In genomic region chr13:112752211-112752610, GRCh38 we compare ENCODE assay signal across 21 cellular contexts.
DNase-seq lines count a peak whose midpoint lies in the region; ATAC-seq and TF ChIP-seq lines count a peak whose summit lies in the region.
"Had no signal": no experiment of that assay in that cellular context is flagged by ENCODE, and none has a peak within 500 bp of the region (broad histone marks: within the 10 kb centered on the region; RNA-seq: fewer than 3 reads in every experiment).

No MANE protein-coding gene starts in this region.

- H3K4me3 ChIP-seq in GM23338 = no peak overlapping the region
- H3K4me3 ChIP-seq in spleen = no peak overlapping the region
- H3K4me3 ChIP-seq: PC-9 had no signal

- H3K27ac ChIP-seq in GM23338 (ENCODE audit: low read depth) (no peak overlapping the region), angular gyrus (ENCODE audit: low read depth, low read length) (peak overlapping the region; percentile 64), spleen (no peak overlapping the region)
- H3K27ac ChIP-seq: C4-2B, PC-9 had no signal

- peak overlapping the region; percentile 67; the same call in 1 of the 2 replicates for H3K27ac Mint-ChIP-seq in GM23338
- H3K27ac Mint-ChIP-seq in nephron progenitor cell = peak overlapping the region; percentile 61
- no peak overlapping the region for H3K27ac Mint-ChIP-seq in endothelial cell (ENCODE audit: unreplicated experiment)
- H3K27ac Mint-ChIP-seq: B cell; CD8-positive, alpha-beta T cell had no signal

- DNase-seq in GM23338 (ENCODE audit: low spot score) = no peak
- no peak for DNase-seq in nephron progenitor cell
- DNase-seq in spleen = peak; percentile 65
- DNase-seq in endothelial cell (ENCODE audit: low spot score) = no peak
- DNase-seq in activated CD4-positive, alpha-beta T cell treated with anti-CD3 and anti-CD28 coated beads for 1 hour = no peak
- DNase-seq in NCI-H2029 (lab: John Stamatoyannopoulos, UW) = no peak
- DNase-seq: CD8-positive, alpha-beta T cell; DMS79 treated with DMSO at 0.1 percent for 48 hours; H7; NCI-H1048; NCI-H1417; NCI-H1694; NCI-H2081; NCI-H2227 treated with DMSO at 0.1 percent for 48 hours; NCI-H526 treated with DMSO at 0.1 percent for 48 hours; PC-9 had no signal

- 90 to 96% (median 94%) methylated on average over 18 to 20 of the region's 20 CpGs for WGBS in spleen, 5 donors

- H3K36me3 Mint-ChIP-seq in GM23338 (ENCODE audit: low read depth) (no peaks in the 10 kb centered on the region; the same call in 2 of the 3 replicates), nephron progenitor cell (ENCODE audit: low read depth) (peaks cover 19% of the 10 kb centered on the region), endothelial cell (ENCODE audit: low read depth, unreplicated experiment) (peaks cover 16% of the 10 kb centered on the region)
- H3K36me3 Mint-ChIP-seq: CD8-positive, alpha-beta T cell had no signal

- H3K4me3 Mint-ChIP-seq in GM23338 (no peak overlapping the region), nephron progenitor cell (no peak overlapping the region), endothelial cell (ENCODE audit: unreplicated experiment) (no peak overlapping the region)
- H3K4me3 Mint-ChIP-seq: B cell; CD8-positive, alpha-beta T cell had no signal

- H2AFZ ChIP-seq in GM23338 = no peak overlapping the region
- H2AFZ ChIP-seq: PC-9 had no signal

- H3K9me2 ChIP-seq in GM23338 (ENCODE audit: insufficient read depth) = no peaks in the 10 kb centered on the region

- peaks cover 25% of the 10 kb centered on the region for H3K4me1 Mint-ChIP-seq in GM23338
- peaks cover 30% of the 10 kb centered on the region for H3K4me1 Mint-ChIP-seq in nephron progenitor cell
- H3K4me1 Mint-ChIP-seq in endothelial cell (ENCODE audit: unreplicated experiment) = peaks cover 20% of the 10 kb centered on the region

- H3K4me2 ChIP-seq in GM23338 = no peak overlapping the region
- H3K4me2 ChIP-seq: PC-9 had no signal

- intact Hi-C loops in spleen (cut with DNase I; ENCODE audit: low total_unique reads) = no loop called here

- H3K9me3 Mint-ChIP-seq in GM23338 (no peaks in the 10 kb centered on the region), nephron progenitor cell (peaks cover 2% of the 10 kb centered on the region), endothelial cell (ENCODE audit: unreplicated experiment) (no peaks in the 10 kb centered on the region)
- H3K9me3 Mint-ChIP-seq: CD8-positive, alpha-beta T cell had no signal

- no peaks in the 10 kb centered on the region for H3K36me3 ChIP-seq in GM23338 (ENCODE audit: insufficient read depth)
- H3K36me3 ChIP-seq in spleen = peaks cover 0 to 11% (median 0%) of the 10 kb centered on the region in 6 donors

- H3K27me3 ChIP-seq in GM23338 (ENCODE audit: insufficient read depth) (no peaks in the 10 kb centered on the region), spleen (replicated peaks in 1 of 7) (no peaks in the 10 kb centered on the region)

- peaks cover 4% of the 10 kb centered on the region; the same call in 1 of the 2 replicates for H3K4me1 ChIP-seq in GM23338 (ENCODE audit: insufficient read depth)
- peaks cover 0 to 41% (median 11%) of the 10 kb centered on the region in 6 donors for H3K4me1 ChIP-seq in spleen

- H3K27me3 Mint-ChIP-seq in GM23338 (ENCODE audit: insufficient read depth, low read depth, poor library complexity) (peaks cover 9% of the 10 kb centered on the region), nephron progenitor cell (ENCODE audit: low read depth, poor library complexity) (no peaks in the 10 kb centered on the region), endothelial cell (ENCODE audit: unreplicated experiment) (peaks cover 3% of the 10 kb centered on the region)
- H3K27me3 Mint-ChIP-seq: B cell had no signal

- H3K9me3 ChIP-seq in spleen = peaks cover 0 to 6% (median 0%) of the 10 kb centered on the region in 8 donors

- TF ChIP-seq POLR2A in spleen (IDR thresholded peaks at IDR 0.05) = no peak

- TF ChIP-seq CTCF in GM23338 (conservative IDR thresholded peaks at IDR 0.05; ENCODE audit: low read depth in 2 of 2) (no peak), nephron progenitor cell (IDR thresholded peaks at IDR 0.05) (no peak), spleen (IDR thresholded peaks at IDR 0.05 in 8 of 11, conservative IDR thresholded peaks at IDR 0.05 in 3 of 11) (no peak), endothelial cell (IDR thresholded peaks at IDR 0.05; ENCODE audit: unreplicated experiment) (no peak)

- H4K20me1 ChIP-seq in GM23338 (replicated peaks; ENCODE audit: insufficient read depth) = no peaks in the 10 kb centered on the region

- peaks cover 68% of the 10 kb centered on the region for H3K79me2 ChIP-seq in GM23338 (replicated peaks; ENCODE audit: insufficient read depth)

- ATAC-seq in GM23338 (peak; percentile 23; the same call in 2 of the 3 replicates), GM21825 (IDR thresholded peaks at IDR 0.05; ENCODE audit: unreplicated experiment) (no peak)
- ATAC-seq: Right ventricle myocardium inferior had no signal

- H3F3A ChIP-seq in GM23338 (replicated peaks; ENCODE audit: low read depth) = no peaks in the 10 kb centered on the region

TF ChIP-seq in GM23338, 12 proteins besides CTCF, POLR2A, EP300 and RAD21 (continues in another document):
- TF ChIP-seq EZH2 (IDR thresholded peaks at IDR 0.05; ENCODE audit: low read depth, unreplicated experiment) (no peak), NANOG (IDR thresholded peaks at IDR 0.05; ENCODE audit: borderline replicate concordance) (no peak), JUNB (IDR thresholded peaks at IDR 0.05; ENCODE audit: unreplicated experiment) (no peak), CREB1 (CRISPR knock-in tag; IDR thresholded peaks at IDR 0.05; ENCODE audit: low read depth) (no peak), ETS1 (IDR thresholded peaks at IDR 0.05) (no peak), ZNF331 (CRISPR knock-in tag; IDR thresholded peaks at IDR 0.05; ENCODE audit: low read depth) (no peak), ZNF462 (CRISPR knock-in tag; IDR thresholded peaks at IDR 0.05) (no peak)
